ENCODE assay signal across 8 cellular contexts in the genomic region with DNA sequence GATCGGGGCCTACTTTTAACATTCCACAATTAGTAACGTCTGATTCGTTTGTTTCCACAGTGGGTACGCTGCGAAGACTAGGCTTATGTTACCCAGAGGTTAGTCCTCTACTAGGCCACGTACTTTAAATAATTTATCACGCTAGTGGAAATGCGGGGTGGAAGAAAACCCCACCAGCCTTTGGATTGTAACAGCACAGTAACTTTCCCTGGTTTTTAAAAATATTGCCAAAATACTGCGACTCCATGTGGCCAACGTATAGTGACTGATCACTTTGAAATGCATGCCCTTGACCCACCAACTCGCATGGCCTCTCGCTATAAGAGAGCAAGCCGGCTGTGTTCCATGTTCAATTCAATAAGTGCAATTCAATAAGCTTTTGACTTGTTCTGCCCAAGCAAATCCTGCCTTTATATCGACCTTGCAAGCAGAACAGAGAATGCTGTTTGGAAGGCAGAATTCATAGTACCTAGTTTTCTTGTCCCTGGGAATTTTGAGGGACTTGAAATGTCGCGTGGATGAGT. TPM values are rescaled to one million over a fixed set of nuclear protein-coding genes. Genes with fewer than 3 reads are reported as not detected.
A peak's percentile ranks its signal among the peaks of the same experiment; 100 is the strongest.
DNase-seq lines count a peak whose midpoint lies in the region; ATAC-seq and TF ChIP-seq lines count a peak whose summit lies in the region.

No MANE protein-coding gene starts in this region.

- no peaks in the 10 kb centered on the region for H3K27me3 ChIP-seq in thymus (ENCODE audit: control insufficient read depth, insufficient read depth)

- DNase-seq in AG04449 (ENCODE audit: low read depth, low spot score), result no peak
- DNase-seq in HFFc6, result no peak
- peak; percentile 52 for DNase-seq in left kidney (ENCODE audit: low read depth, low spot score)
- no peak for DNase-seq in NCI-H446 treated with DMSO at 0.1 percent for 48 hours (lab: John Stamatoyannopoulos, UW)

- peaks cover 6% of the 10 kb centered on the region for H3K4me1 ChIP-seq in thymus (ENCODE audit: control insufficient read depth, insufficient read depth, low read length)

- ATAC-seq in GM21737 (IDR thresholded peaks at IDR 0.05; ENCODE audit: unreplicated experiment) (no peak), HG02970 (IDR thresholded peaks at IDR 0.05; ENCODE audit: low FRiP score, unreplicated experiment) (no peak)

- H3K4me1 Mint-ChIP-seq in HFFc6 (ENCODE audit: low read depth), result peaks cover 32% of the 10 kb centered on the region

- H3K4me3 Mint-ChIP-seq in HFFc6, result peak overlapping the region; percentile 94

- no peak for TF ChIP-seq CTCF in AG04449 (IDR thresholded peaks at IDR 0.05; ENCODE audit: insufficient read depth, low read length, missing control alignments)
- no peak for TF ChIP-seq CTCF in HFFc6 (IDR thresholded peaks at IDR 0.05)

- H3K9me3 Mint-ChIP-seq in HFFc6, result peaks cover 5% of the 10 kb centered on the region

- no peaks in the 10 kb centered on the region for H3K36me3 ChIP-seq in thymus (ENCODE audit: control insufficient read depth, insufficient read depth)

- CTCF ChIA-PET in AG04449 (lab: Yijun Ruan, JAX), result interaction anchor here (0.8 to 1.0 kb wide), 2 partner anchors 51 to 243 kb away, joined by 4 read pairs; no protein-coding TSS in a partner anchor

- H3K4me3 ChIP-seq in AG04449 (ENCODE audit: low read depth, low read length) (peak overlapping the region; percentile 82), thymus (ENCODE audit: low read length) (peak overlapping the region; percentile 71)

- peak overlapping the region; percentile 99 for H3K27ac Mint-ChIP-seq in HFFc6

- H3K36me3 Mint-ChIP-seq in HFFc6 (ENCODE audit: low read depth), result peaks cover 5% of the 10 kb centered on the region

- POLR2A ChIA-PET in AG04449 (lab: Yijun Ruan, JAX), result interaction anchor here (0.6 to 1.6 kb wide), 9 partner anchors 11 to 945 kb away, joined by 3 to 8 read pairs (median 3); no protein-coding TSS in a partner anchor

- H3K9me3 ChIP-seq in thymus (ENCODE audit: control insufficient read depth), result no peaks in the 10 kb centered on the region

- H3K27me3 Mint-ChIP-seq in HFFc6 (ENCODE audit: insufficient read depth), result peaks cover 9% of the 10 kb centered on the region

- peak overlapping the region; percentile 70 for H3K27ac ChIP-seq in adipose tissue (ENCODE audit: low read depth, low read length)
- peak overlapping the region; percentile 100 for H3K27ac ChIP-seq in thymus (ENCODE audit: low read depth)

- 15 to 35% (median 31%) methylated on average over 16 of the region's 16 CpGs for WGBS in adipose tissue, 3 donors
- 47% methylated on average over 16 of the region's 16 CpGs for WGBS in thymus

RNA-seq across cellular contexts. Expression of gene GTF2A1, which starts 0.9 kb away (rescaled TPM):
- 10 to 100 TPM; 37.6 to 47.6 (median 40.3) TPM for total RNA-seq in HFFc6 (2021; fragmentation: NEBNext Ultra II Directional; extraction: Animal tissue kit (Norgen Biotek cat#: 25700))
- polyA plus RNA-seq in adipose tissue, result 1 to 10 TPM; 4.1 to 9.2 (median 6.4) TPM
- 14.1 TPM for polyA plus RNA-seq in thymus
